In the genomic region with DNA sequence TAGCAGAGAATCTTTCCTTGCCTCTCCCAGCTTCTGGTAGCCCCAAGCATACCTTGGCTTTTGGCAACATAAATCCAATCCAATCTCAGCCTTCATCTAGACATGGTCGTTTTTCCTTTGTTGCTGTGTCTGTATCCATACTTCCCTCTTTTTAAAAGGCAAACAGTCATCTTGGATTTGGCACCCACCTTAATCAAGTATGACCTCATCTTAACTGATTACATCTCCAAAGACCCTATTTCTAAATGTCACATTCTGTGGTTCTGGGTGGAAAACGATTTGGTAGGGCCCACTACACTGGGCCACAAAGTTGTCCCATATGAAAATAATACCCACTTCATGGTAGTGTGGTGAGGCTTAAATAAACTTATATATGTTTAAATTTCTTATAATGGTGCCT, we compare ENCODE assay signal across 8 cellular contexts. TPM values are rescaled to one million over a fixed set of nuclear protein-coding genes. Genes with fewer than 3 reads are reported as not detected.
DNase-seq lines count a peak whose midpoint lies in the region; ATAC-seq and TF ChIP-seq lines count a peak whose summit lies in the region.

No MANE protein-coding gene starts in this region.

- H3K4me3 Mint-ChIP-seq in HFFc6, result peak overlapping the region; percentile 96

- peak overlapping the region; percentile 87 for H3K4me3 ChIP-seq in brain microvascular endothelial cell (ENCODE audit: low read depth, low read length)
- peak overlapping the region; percentile 74 for H3K4me3 ChIP-seq in mucosa of descending colon

- H3K9me3 ChIP-seq in mucosa of descending colon, result no peaks in the 10 kb centered on the region

- H3K36me3 ChIP-seq in brain microvascular endothelial cell (replicated peaks) (peaks cover 8% of the 10 kb centered on the region), mucosa of descending colon (ENCODE audit: low read depth) (no peaks in the 10 kb centered on the region)

- H3K9me3 Mint-ChIP-seq in HFFc6, result no peaks in the 10 kb centered on the region

- intact Hi-C loops in mucosa of descending colon (cut with DNase I, micrococcal nuclease), result no loop called here

- in situ Hi-C loops in brain microvascular endothelial cell (cut with HindIII; ENCODE audit: low pct_ligation_motif_present, low sequenced_read_pairs), result no loop called here

- H3K4me1 Mint-ChIP-seq in HFFc6 (ENCODE audit: low read depth), result peaks cover 35% of the 10 kb centered on the region

- H3K27ac Mint-ChIP-seq in HFFc6, result peak overlapping the region; percentile 91

- H3K27ac ChIP-seq in 22Rv1 (peak overlapping the region; percentile 87), brain microvascular endothelial cell (no peak overlapping the region)

- H3K36me3 Mint-ChIP-seq in HFFc6 (ENCODE audit: low read depth), result peaks cover 20% of the 10 kb centered on the region

- no peak for DNase-seq in HFFc6
- no peak for DNase-seq in brain microvascular endothelial cell
- DNase-seq in mucosa of descending colon, result no peak
- no peak for DNase-seq in NCI-H524 (lab: John Stamatoyannopoulos, UW)
- DNase-seq in activated CD4-positive, CD25-positive, alpha-beta regulatory T cell treated with anti-CD3 and anti-CD28 coated beads, Interleukin-2, amount 50 U/mL, for 72 hours, result no peak
- no peak for DNase-seq in NCI-H526 treated with DMSO at 0.1 percent for 48 hours (lab: John Stamatoyannopoulos, UW)

- TF ChIP-seq CTCF in 22Rv1 (IDR thresholded peaks at IDR 0.05) (no peak), HFFc6 (IDR thresholded peaks at IDR 0.05) (no peak), brain microvascular endothelial cell (IDR thresholded peaks at IDR 0.05; ENCODE audit: low read depth, low read length, missing control alignments) (no peak), mucosa of descending colon (IDR thresholded peaks at IDR 0.05) (no peak)

- ATAC-seq in mucosa of descending colon, result no peak
- ATAC-seq in HG02970 (IDR thresholded peaks at IDR 0.05; ENCODE audit: low FRiP score, unreplicated experiment), result no peak

- H3K4me1 ChIP-seq in mucosa of descending colon (ENCODE audit: low read depth), result peaks cover 12% of the 10 kb centered on the region

- H3K27me3 Mint-ChIP-seq in HFFc6 (ENCODE audit: insufficient read depth), result peaks cover 2% of the 10 kb centered on the region

- H3K27me3 ChIP-seq in brain microvascular endothelial cell (replicated peaks), result no peaks in the 10 kb centered on the region

RNA-seq across cellular contexts. Expression of a gene that starts 0.9 kb away (rescaled TPM):
- 10 to 100 TPM in 5 of 6 experiments, 1 to 10 TPM in 1; 9.1 to 14.3 (median 13.2) TPM for total RNA-seq in HFFc6 (2021; fragmentation: NEBNext Ultra II Directional; extraction: Animal tissue kit (Norgen Biotek cat#: 25700))
- total RNA-seq in mucosa of descending colon, result 10 to 100 TPM; 15.6 to 18.9 (median 15.6) TPM

RNA-seq across cellular contexts. Expression of a gene that starts 15.9 kb away (rescaled TPM):
- total RNA-seq in HFFc6 (2021; fragmentation: NEBNext Ultra II Directional; extraction: Animal tissue kit (Norgen Biotek cat#: 25700)), result 10 to 100 TPM; 55.9 to 71.8 (median 64.4) TPM
- 10 to 100 TPM; 28.5 to 34.6 (median 33.4) TPM for total RNA-seq in mucosa of descending colon

RNA-seq across cellular contexts. Expression of a gene that starts 19.7 kb away (rescaled TPM):
- not detected for total RNA-seq in HFFc6 (2021; fragmentation: NEBNext Ultra II Directional; extraction: Animal tissue kit (Norgen Biotek cat#: 25700))
- total RNA-seq in mucosa of descending colon, result not detected

RNA-seq across cellular contexts. Expression of a gene that starts 51.2 kb away (rescaled TPM):
- not detected for total RNA-seq in HFFc6 (2021; fragmentation: NEBNext Ultra II Directional; extraction: Animal tissue kit (Norgen Biotek cat#: 25700))
- not detected for total RNA-seq in mucosa of descending colon

RNA-seq across cellular contexts. Expression of a gene that starts 57.8 kb away (rescaled TPM):
- not detected for total RNA-seq in HFFc6 (2021; fragmentation: NEBNext Ultra II Directional; extraction: Animal tissue kit (Norgen Biotek cat#: 25700))
- total RNA-seq in mucosa of descending colon, result under 1 TPM in 1 of 3 donors, not detected in 2; 0.60 TPM
